Comparison of ENCODE assay signal across 9 cellular contexts in genomic region chr6:111559193-111560097, GRCh38. TPM values are rescaled to one million over a fixed set of nuclear protein-coding genes. Genes with fewer than 3 reads are reported as not detected.
DNase-seq lines count a peak whose midpoint lies in the region; ATAC-seq and TF ChIP-seq lines count a peak whose summit lies in the region.
"Had no signal": no experiment of that assay in that cellular context is flagged by ENCODE, and none has a peak within 500 bp of the region (broad histone marks: within the 10 kb centered on the region; RNA-seq: fewer than 3 reads in every experiment).

No MANE protein-coding gene starts in this region.

- DNase-seq in BE2C (peak; percentile 57), NCI-H1092 (lab: John Stamatoyannopoulos, UW) (peak; percentile 12), esophagus muscularis mucosa (ENCODE audit: extremely low spot score) (no peak), ovary (peak in 1 of 5 donors; percentile 28)
- DNase-seq: anterior cingulate cortex had no signal

- peak overlapping the region; percentile 80 to 87 (median 83) for H3K27ac ChIP-seq in esophagus muscularis mucosa (replicated peaks in 1 of 4)
- peak overlapping the region; percentile 1 to 60 for H3K27ac ChIP-seq in ovary

- TF ChIP-seq EP300 in esophagus muscularis mucosa (IDR thresholded peaks at IDR 0.05) = no peak
- TF ChIP-seq EP300 in ovary (IDR thresholded peaks at IDR 0.05) = no peak

- 18% methylated on average over 8 of the region's 9 CpGs for WGBS in esophagus muscularis mucosa
- 12 to 25% (median 23%) methylated on average over 9 of the region's 9 CpGs for WGBS in ovary, 3 donors

- intact Hi-C loops in esophagus muscularis mucosa (cut with DNase I) = loop anchor here (5.0 kb wide), 1 partner anchor 43 kb away; no protein-coding TSS in a partner anchor
- intact Hi-C loops in ovary (cut with DNase I) = loop anchor here in 1 of 4 donors (10.0 kb wide), 2 partner anchors 45 to 75 kb away; partner anchors contain the start of genes REV3L and TRAF3IP2

- H3K9me3 ChIP-seq in BE2C (no peaks in the 10 kb centered on the region), esophagus muscularis mucosa (no peaks in the 10 kb centered on the region), ovary (no peaks in the 10 kb centered on the region)

- no peak for ATAC-seq in HG03521 (IDR thresholded peaks at IDR 0.05; ENCODE audit: unreplicated experiment)
- no peak for ATAC-seq in GM18909 (IDR thresholded peaks at IDR 0.05; ENCODE audit: poor library complexity, unreplicated experiment)
- no peak for ATAC-seq in activated CD4-positive, CD25-positive, alpha-beta regulatory T cell treated with anti-CD3 and anti-CD28 coated beads, Interleukin-2, amount 50 U/mL, for 24 hours
- no peak for ATAC-seq in GM21723 (IDR thresholded peaks at IDR 0.05; ENCODE audit: unreplicated experiment)

- H3K27me3 ChIP-seq in BE2C (no peaks in the 10 kb centered on the region), esophagus muscularis mucosa (no peaks in the 10 kb centered on the region), ovary (no peaks in the 10 kb centered on the region)

- no peak overlapping the region for H3K4me3 ChIP-seq in BE2C (ENCODE audit: low read depth, low read length)
- no peak overlapping the region for H3K4me3 ChIP-seq in esophagus muscularis mucosa
- no peak overlapping the region for H3K4me3 ChIP-seq in ovary

- TF ChIP-seq CTCF in BE2C (IDR thresholded peaks at IDR 0.05; ENCODE audit: low read depth, low read length) (no peak), esophagus muscularis mucosa (IDR thresholded peaks at IDR 0.05) (no peak), ovary (IDR thresholded peaks at IDR 0.05) (no peak)

- H3K4me1 ChIP-seq in BE2C = peaks cover 25% of the 10 kb centered on the region
- H3K4me1 ChIP-seq in esophagus muscularis mucosa = peaks cover 34 to 76% (median 66%) of the 10 kb centered on the region in 4 donors
- H3K4me1 ChIP-seq in ovary (ENCODE audit: insufficient read depth) = peaks cover 14% of the 10 kb centered on the region

- TF ChIP-seq POLR2A in esophagus muscularis mucosa (IDR thresholded peaks at IDR 0.05; ENCODE audit: low read depth) = no peak
- no peak for TF ChIP-seq POLR2A in ovary (IDR thresholded peaks at IDR 0.05)

- no peaks in the 10 kb centered on the region for H3K36me3 ChIP-seq in BE2C
- H3K36me3 ChIP-seq in esophagus muscularis mucosa = peaks cover 5 to 27% (median 18%) of the 10 kb centered on the region in 4 donors
- no peaks in the 10 kb centered on the region for H3K36me3 ChIP-seq in ovary

RNA-seq across cellular contexts. Expression of gene TRAF3IP2, which starts 46.2 kb away (rescaled TPM):
- polyA plus RNA-seq in BE2C (2012; ENCODE audit: insufficient read depth, insufficient read length, low read depth) = 71.3 TPM
- total RNA-seq in esophagus muscularis mucosa = 10 to 100 TPM; 16.6 to 37.1 (median 32.4) TPM
- 10 to 100 TPM; 14.9 to 43.0 (median 23.8) TPM for total RNA-seq in ovary
- 10 to 100 TPM; 19.2 to 26.0 TPM for polyA plus RNA-seq in ovary
